10 cellular contexts compared by ENCODE assay signal in genomic region chr10:73576178-73576889, GRCh38. TPM values are rescaled to one million over a fixed set of nuclear protein-coding genes. Genes with fewer than 3 reads are reported as not detected.
DNase-seq lines count a peak whose midpoint lies in the region; ATAC-seq, FAIRE-seq and TF ChIP-seq lines count a peak whose summit lies in the region.
"Had no signal": no experiment of that assay in that cellular context is flagged by ENCODE, and none has a peak within 500 bp of the region (broad histone marks: within the 10 kb centered on the region; RNA-seq: fewer than 3 reads in every experiment).

No MANE protein-coding gene starts in this region.

- H3K36me3 ChIP-seq in MG63 (no peaks in the 10 kb centered on the region), muscle layer of duodenum (ENCODE audit: control insufficient read depth in 1 of 2, insufficient read depth in 2 of 2, low read length in 2 of 2) (peaks cover 0 to 5% of the 10 kb centered on the region in 2 donors)

- TF ChIP-seq RAD21 in A549 (conservative IDR thresholded peaks at IDR 0.05 in 1 of 2, IDR thresholded peaks at IDR 0.05 in 1 of 2) = no peak

- no peak overlapping the region for H3K4me3 Mint-ChIP-seq in activated naive CD8-positive, alpha-beta T cell treated with anti-CD3 and anti-CD28 coated beads for 36 hours
- H3K4me3 Mint-ChIP-seq: activated CD4-positive, alpha-beta memory T cell treated with anti-CD3 and anti-CD28 coated beads, Interleukin-2, amount 10 ng/mL, durations not matched to agents 7 days and 5 days had no signal

- H3K27ac ChIP-seq in A549 (peak overlapping the region in 1 of 2 experiments; percentile 34; a peak in 1 of 6 replicates), muscle layer of duodenum (ENCODE audit: low read length) (peak overlapping the region; percentile 79)

- POLR2A ChIA-PET in A549 (lab: Yijun Ruan, JAX) = interaction anchor here (1.6 kb wide), 1 partner anchor 49 kb away, joined by 3 read pairs; no protein-coding TSS in a partner anchor

- H3K4me1 Mint-ChIP-seq in activated naive CD8-positive, alpha-beta T cell treated with anti-CD3 and anti-CD28 coated beads for 36 hours = peaks cover 7% of the 10 kb centered on the region
- H3K4me1 Mint-ChIP-seq: activated CD4-positive, alpha-beta memory T cell treated with anti-CD3 and anti-CD28 coated beads, Interleukin-2, amount 10 ng/mL, durations not matched to agents 7 days and 5 days had no signal

- H3K4me1 ChIP-seq in A549 (peaks cover 13% of the 10 kb centered on the region; the same call in 2 of the 3 replicates), muscle layer of duodenum (ENCODE audit: control insufficient read depth in 1 of 2, insufficient read depth in 2 of 2, low read length in 2 of 2) (peaks cover 17 to 19% of the 10 kb centered on the region in 2 donors)

- no peak for TF ChIP-seq CTCF in A549 (IDR thresholded peaks at IDR 0.05)

- WGBS in A549 (ENCODE audit: missing lambda C conversion rate) = 50% methylated on average over 4 of the region's 4 CpGs

- ATAC-seq in A549 (0 out of 6 replicates have a peak, but pooled peaks of 1 of the 2 experiments have one; percentile 48), HG03280 (IDR thresholded peaks at IDR 0.05; ENCODE audit: unreplicated experiment) (no peak)

- no peaks in the 10 kb centered on the region for H3K27me3 Mint-ChIP-seq in activated naive CD8-positive, alpha-beta T cell treated with anti-CD3 and anti-CD28 coated beads for 36 hours
- H3K27me3 Mint-ChIP-seq: activated CD4-positive, alpha-beta memory T cell treated with anti-CD3 and anti-CD28 coated beads, Interleukin-2, amount 10 ng/mL, durations not matched to agents 7 days and 5 days had no signal

- CTCF ChIA-PET in A549 (lab: Yijun Ruan, JAX) = interaction anchor here (1.4 kb wide), 1 partner anchor 47 kb away, joined by 5 read pairs; no protein-coding TSS in a partner anchor

- H3K36me3 Mint-ChIP-seq in activated naive CD8-positive, alpha-beta T cell treated with anti-CD3 and anti-CD28 coated beads for 36 hours = peaks cover 1% of the 10 kb centered on the region

- no peak overlapping the region for H3K27ac Mint-ChIP-seq in activated naive CD8-positive, alpha-beta T cell treated with anti-CD3 and anti-CD28 coated beads for 36 hours
- H3K27ac Mint-ChIP-seq: activated CD4-positive, alpha-beta memory T cell treated with anti-CD3 and anti-CD28 coated beads, Interleukin-2, amount 10 ng/mL, durations not matched to agents 7 days and 5 days had no signal

- no peaks in the 10 kb centered on the region for H3K9me3 ChIP-seq in A549
- no peaks in the 10 kb centered on the region for H3K9me3 ChIP-seq in MG63
- no peaks in the 10 kb centered on the region for H3K9me3 ChIP-seq in muscle layer of duodenum (ENCODE audit: control insufficient read depth in 1 of 2, low read length in 2 of 2)

- FAIRE-seq in A549 (lab: Jason Lieb, UNC) = peak; percentile 36
- peak; percentile 79 for FAIRE-seq in endometrium (lab: Jason Lieb, UNC)

- H3K4me3 ChIP-seq in A549 = no peak overlapping the region
- no peak overlapping the region for H3K4me3 ChIP-seq in MG63
- H3K4me3 ChIP-seq in muscle layer of duodenum (ENCODE audit: low read depth in 1 of 2, low read length in 2 of 2) = peak overlapping the region in 1 of 2 donors; percentile 1

- no peak for TF ChIP-seq EP300 in A549 (IDR thresholded peaks at IDR 0.05)

- H3K27me3 ChIP-seq in MG63 (no peaks in the 10 kb centered on the region), muscle layer of duodenum (ENCODE audit: low read depth, low read length) (no peaks in the 10 kb centered on the region)

- H3K9me3 Mint-ChIP-seq in activated naive CD8-positive, alpha-beta T cell treated with anti-CD3 and anti-CD28 coated beads for 36 hours = no peaks in the 10 kb centered on the region
- H3K9me3 Mint-ChIP-seq: activated CD4-positive, alpha-beta memory T cell treated with anti-CD3 and anti-CD28 coated beads, Interleukin-2, amount 10 ng/mL, durations not matched to agents 7 days and 5 days had no signal

- H3K4me2 ChIP-seq in A549 = peak overlapping the region; percentile 34; the same call in 1 of the 3 replicates

- TF ChIP-seq POLR2A in A549 (IDR thresholded peaks at IDR 0.05; ENCODE audit: low read length) = no peak

- DNase-seq in A549 (ENCODE audit: low read depth in 1 of 2, low spot score in 1 of 2) (peak in 1 of 2 experiments; percentile 19), MG63 (peak; percentile 40)
- no peak for DNase-seq in activated CD4-positive, alpha-beta T cell treated with anti-CD3 and anti-CD28 coated beads, Interleukin-2, amount 50 U/mL, for 48 hours
- no peak for DNase-seq in activated naive CD8-positive, alpha-beta T cell treated with anti-CD3 and anti-CD28 coated beads for 36 hours
- DNase-seq in stimulated activated naive CD4-positive, alpha-beta T cell (lab: John Stamatoyannopoulos, UW) = no peak
- DNase-seq: activated CD4-positive, alpha-beta memory T cell treated with anti-CD3 and anti-CD28 coated beads, Interleukin-2, amount 10 ng/mL, durations not matched to agents 7 days and 5 days; islet precursor cell had no signal

TF ChIP-seq in A549, 52 proteins besides CTCF, POLR2A, EP300 and RAD21:
- TF ChIP-seq PBX3 (IDR thresholded peaks at IDR 0.05) (no peak), CEBPB (IDR thresholded peaks at IDR 0.05) (peak in 1 of 2 experiments; percentile 45; a peak in 1 of 4 replicates)

RNA-seq across cellular contexts. Expression of gene USP54, which starts 14.8 kb away (rescaled TPM):
- polyA plus RNA-seq in A549 (2011; rRNA removed) (32.5 and 35.4 TPM in 2 replicates), A549 (2017; fragmentation: RNase III; extraction: RNeasy Plus Mini Kit Qiagen cat#74134 plus additional on column Dnase treatment) (8.3 to 9.0 TPM (median 8.8 TPM) in 3 replicates)
- 8.3 and 10.1 TPM in 2 replicates for polyA plus RNA-seq in A549 (2012; cell fraction: cytosol; rRNA removed)
- polyA plus RNA-seq in A549 (2012; cell fraction: nucleus; rRNA removed) = 10.7 and 17.0 TPM in 2 replicates
- polyA minus RNA-seq in A549 (2011; rRNA and poly(A)+ RNA removed) = 42.4 and 45.1 TPM in 2 replicates
- total RNA-seq in MG63 (2014; rRNA removed; shearing (Covaris generic); ENCODE audit: low replicate concordance) = 5.3 and 10.2 TPM in 2 replicates
- total RNA-seq in activated naive CD8-positive, alpha-beta T cell treated with anti-CD3 and anti-CD28 coated beads for 36 hours = 1 to 10 TPM; 7.7 to 8.1 TPM
